Comparison of ENCODE assay signal across 8 cellular contexts in genomic region chr7:6273380-6273837, GRCh38. TPM values are rescaled to one million over a fixed set of nuclear protein-coding genes. Genes with fewer than 3 reads are reported as not detected.
A peak's percentile ranks its signal among the peaks of the same experiment; 100 is the strongest.
DNase-seq lines count a peak whose midpoint lies in the region; ATAC-seq lines count a peak whose summit lies in the region.

No MANE protein-coding gene starts in this region.

- peaks cover 26% of the 10 kb centered on the region for H3K4me1 Mint-ChIP-seq in T-helper 17 cell
- H3K4me1 Mint-ChIP-seq in naive thymus-derived CD8-positive, alpha-beta T cell = peaks cover 14 to 25% (median 22%) of the 10 kb centered on the region in 4 donors

- peaks cover 8% of the 10 kb centered on the region for H3K27me3 Mint-ChIP-seq in T-helper 17 cell
- peaks cover 0 to 10% (median 0%) of the 10 kb centered on the region in 5 donors for H3K27me3 Mint-ChIP-seq in naive thymus-derived CD8-positive, alpha-beta T cell

- H3K36me3 Mint-ChIP-seq in T-helper 17 cell (ENCODE audit: low read depth) = no peaks in the 10 kb centered on the region
- no peaks in the 10 kb centered on the region for H3K36me3 Mint-ChIP-seq in naive thymus-derived CD8-positive, alpha-beta T cell

- peak overlapping the region; percentile 83 for H3K4me3 Mint-ChIP-seq in T-helper 17 cell
- peak overlapping the region; percentile 56 to 88 (median 80) for H3K4me3 Mint-ChIP-seq in naive thymus-derived CD8-positive, alpha-beta T cell

- H3K9me3 Mint-ChIP-seq in naive thymus-derived CD8-positive, alpha-beta T cell = no peaks in the 10 kb centered on the region

- H3K9me3 ChIP-seq in T-helper 17 cell (ENCODE audit: control insufficient read depth, low read length, poor library complexity, severe bottlenecking) = no peaks in the 10 kb centered on the region

- ATAC-seq in T-helper 17 cell (no peak), GM21526 (IDR thresholded peaks at IDR 0.05; ENCODE audit: low FRiP score, unreplicated experiment) (no peak)
- no peak for ATAC-seq in naive thymus-derived CD8-positive, alpha-beta T cell

- no peak overlapping the region for H3K27ac Mint-ChIP-seq in T-helper 17 cell
- peak overlapping the region in 4 of 10 donors; percentile 4 to 46 (median 14) for H3K27ac Mint-ChIP-seq in naive thymus-derived CD8-positive, alpha-beta T cell

- POLR2A ChIA-PET in naive thymus-derived CD8-positive, alpha-beta T cell (lab: Charles Lee) = interaction anchor here (0.6 kb wide), 1 partner anchor 281 kb away, joined by 3 read pairs; no protein-coding TSS in a partner anchor

- peak; percentile 74 for DNase-seq in DMS153 treated with DMSO at 0.1 percent for 48 hours (lab: John Stamatoyannopoulos, UW; ENCODE audit: unreplicated experiment)
- DNase-seq in NCI-H128 (lab: John Stamatoyannopoulos, UW; ENCODE audit: unreplicated experiment) = peak; percentile 37
- no peak for DNase-seq in T-helper 17 cell
- no peak for DNase-seq in naive thymus-derived CD8-positive, alpha-beta T cell
- no peak for DNase-seq in DMS114 treated with DMSO at 0.1 percent for 48 hours (lab: John Stamatoyannopoulos, UW; ENCODE audit: unreplicated experiment)
- DNase-seq in stimulated activated CD4-positive, alpha-beta T cell treated with anti-CD3 and anti-CD28 coated beads, Interleukin-2, amount 100 ng/mL, for 48 hours = no peak
- no peak for DNase-seq in stimulated activated naive CD4-positive, alpha-beta T cell treated with Interleukin-2 at 50 U/mL for 16 hours (lab: John Stamatoyannopoulos, UW)

RNA-seq across cellular contexts. Expression of gene CYTH3, which starts 1.0 kb away (rescaled TPM):
- 10 to 100 TPM; 23.1 to 25.8 TPM for total RNA-seq in T-helper 17 cell
- 1 to 10 TPM; 8.1 to 8.6 TPM for total RNA-seq in naive thymus-derived CD8-positive, alpha-beta T cell
- 1 to 10 TPM in 2 of 3 donors, under 1 TPM in 1; 0.77 to 4.1 (median 2.1) TPM for polyA plus RNA-seq in naive thymus-derived CD8-positive, alpha-beta T cell

Comparison
In these comparisons a context has a peak if more than half of its experiments do, and no peak if none do; other contexts are left out.
1. DNase-seq: peak in DMS153 treated with DMSO at 0.1 percent for 48 hours (single experiment) and NCI-H128 (single experiment); none in T-helper 17 cell (0 of 3), naive thymus-derived CD8-positive, alpha-beta T cell (0 of 10), DMS114 treated with DMSO at 0.1 percent for 48 hours (single experiment), stimulated activated CD4-positive, alpha-beta T cell treated with anti-CD3 and anti-CD28 coated beads, Interleukin-2, amount 100 ng/mL, for 48 hours (0 of 2) and stimulated activated naive CD4-positive, alpha-beta T cell treated with Interleukin-2 at 50 U/mL for 16 hours (single experiment).